23 cellular contexts compared by ENCODE assay signal in genomic region chr6:73955800-73956199, GRCh38.
"Had no signal": no experiment of that assay in that cellular context is flagged by ENCODE, and none has a peak within 500 bp of the region (broad histone marks: within the 10 kb centered on the region; RNA-seq: fewer than 3 reads in every experiment).

No MANE protein-coding gene starts in this region.

- DNase-seq: hypothalamus; immature natural killer cell; left colon; left lung; midbrain; mucosa of descending colon; naive thymus-derived CD4-positive, alpha-beta T cell; ovary; right lobe of liver; stimulated activated CD4-positive, alpha-beta T cell treated with anti-CD3 and anti-CD28 coated beads, Interleukin-1b, Interleukin-23, amount 100 ng/mL, for 48 hours; stimulated activated CD4-positive, alpha-beta T cell treated with anti-CD3 and anti-CD28 coated beads, Interleukin-2, amount 100 ng/mL, for 48 hours; stimulated activated CD4-positive, alpha-beta T cell treated with anti-CD3 and anti-CD28 coated beads, Interleukin-4, amount 100 ng/mL, for 4 hours; stimulated activated CD8-positive, alpha-beta memory T cell treated with anti-CD3 and anti-CD28 coated beads, Interleukin-4, amount 100 ng/mL, for 48 hours; stimulated activated naive CD4-positive, alpha-beta T cell treated with Interleukin-2 at 50 U/mL for 16 hours; stimulated activated naive CD8-positive, alpha-beta T cell treated with anti-CD3 and anti-CD28 coated beads, Interleukin-15, amount 100 ng/mL, for 72 hours; substantia nigra had no signal

- H3K9me3 ChIP-seq: left lung, mucosa of descending colon, ovary, right atrium auricular region, right lobe of liver, tibial nerve, vagina had no signal

- H3K36me3 ChIP-seq: left lung, ovary, right atrium auricular region, right lobe of liver, tibial nerve, vagina had no signal

- H3K4me1 ChIP-seq: left lung, right atrium auricular region, right lobe of liver, vagina had no signal

- H3K27ac ChIP-seq: left lung, ovary, right atrium auricular region, right lobe of liver, tibial nerve, vagina had no signal

- H3K4me2 ChIP-seq: smooth muscle cell had no signal

- ATAC-seq: left colon; left lung; mucosa of descending colon; naive thymus-derived CD4-positive, alpha-beta T cell; natural killer cell treated with Interleukin-12 subunit alpha and Interleukin-12 subunit beta and Interleukin-15 and Interleukin-18, amount 100 ng/mL, for 72 hours; right lobe of liver; stimulated activated memory B cell treated with anti-CD40 and anti-IgM and Interleukin-4, amounts not matched to agents 10 μg/mL and 1 μg/mL and 100 μg/mL, for 72 hours; stimulated activated naive CD8-positive, alpha-beta T cell treated with anti-CD3 and anti-CD28 coated beads, Interleukin-15, amount 100 ng/mL, for 72 hours had no signal

- H3K27me3 ChIP-seq: left lung, ovary, right atrium auricular region, right lobe of liver, tibial nerve, vagina had no signal

- H3K4me3 ChIP-seq: left lung, lung, mucosa of descending colon, ovary, right atrium auricular region, right lobe of liver, smooth muscle cell, tibial nerve, vagina had no signal
